ENCODE assay signal across 15 cellular contexts in genomic region chr22:38327396-38327795, GRCh38. TPM values are rescaled to one million over a fixed set of nuclear protein-coding genes. Genes with fewer than 3 reads are reported as not detected.
DNase-seq lines count a peak whose midpoint lies in the region; ATAC-seq and TF ChIP-seq lines count a peak whose summit lies in the region.
"Had no signal": no experiment of that assay in that cellular context is flagged by ENCODE, and none has a peak within 500 bp of the region (broad histone marks: within the 10 kb centered on the region; RNA-seq: fewer than 3 reads in every experiment).

No MANE protein-coding gene starts in this region.

- peak overlapping the region; percentile 33; the same call in 1 of the 2 replicates for H3K14ac ChIP-seq in IMR-90 (replicated peaks; ENCODE audit: low read depth, low read length)
- H3K14ac ChIP-seq in mesenchymal stem cell (ENCODE audit: low read length in 2 of 2) = peak overlapping the region in 1 of 2 experiments; percentile 2

- peak overlapping the region; percentile 88 for H2AK9ac ChIP-seq in IMR-90 (replicated peaks; ENCODE audit: low read depth, low read length, poor library complexity)

- peak overlapping the region; percentile 44 for H3K4me3 ChIP-seq in AG04449 (ENCODE audit: low read depth, low read length)
- no peak overlapping the region for H3K4me3 ChIP-seq in IMR-90 (ENCODE audit: insufficient read depth, low read depth, low read length)
- peak overlapping the region; percentile 13 to 48 (median 47) for H3K4me3 ChIP-seq in mammary epithelial cell (replicated peaks in 1 of 3; ENCODE audit: insufficient read depth in 1 of 3, low read depth in 2 of 3, low read length in 3 of 3)
- H3K4me3 ChIP-seq in mesenchymal stem cell (ENCODE audit: insufficient read depth in 1 of 2, low read depth in 1 of 2, low read length in 2 of 2) = no peak overlapping the region
- H3K4me3 ChIP-seq: left ventricle myocardium inferior, suprapubic skin had no signal

- TF ChIP-seq POLR2A in IMR-90 (IDR thresholded peaks at IDR 0.05; ENCODE audit: low read depth, low read length) = no peak

- H2BK5ac ChIP-seq in IMR-90 (ENCODE audit: low read depth, low read length, poor library complexity, severe bottlenecking) (peak overlapping the region; percentile 55), mesenchymal stem cell (ENCODE audit: low read depth, low read length, poor library complexity, severe bottlenecking) (no peak overlapping the region)

- H2BK12ac ChIP-seq in mesenchymal stem cell (ENCODE audit: low read length in 2 of 2) = peak overlapping the region; percentile 2 to 15

- 54% methylated on average over 3 of the region's 7 CpGs; no CpG with 5 or more reads in 1 of the 2 experiments for WGBS in IMR-90 (ENCODE audit: extremely low coverage in 2 of 2, insufficient read length in 1 of 2), 2 experiments
- 4% methylated on average over 5 of the region's 7 CpGs for WGBS in mammary epithelial cell (ENCODE audit: low coverage, missing lambda C conversion rate)
- WGBS in mesenchymal stem cell = 75% methylated on average over 6 of the region's 7 CpGs

- H3K4me1 ChIP-seq in IMR-90 (ENCODE audit: control insufficient read depth, insufficient read depth, low read length) (peaks cover 9% of the 10 kb centered on the region), mammary epithelial cell (ENCODE audit: insufficient read depth, low read length) (peaks cover 20% of the 10 kb centered on the region), mesenchymal stem cell (ENCODE audit: control insufficient read depth, insufficient read depth, low read depth, low read length) (peaks cover 12% of the 10 kb centered on the region)
- H3K4me1 ChIP-seq: left ventricle myocardium inferior, suprapubic skin had no signal

- peaks cover 14% of the 10 kb centered on the region; the same call in 1 of the 2 replicates for H3K9me1 ChIP-seq in IMR-90 (ENCODE audit: insufficient read depth, low read length)

- no peaks in the 10 kb centered on the region for H4K20me1 ChIP-seq in IMR-90 (ENCODE audit: insufficient read depth, low read length)
- H4K20me1 ChIP-seq in mammary epithelial cell (ENCODE audit: insufficient read depth, low read length) = no peaks in the 10 kb centered on the region

- H2AK5ac ChIP-seq in IMR-90 (ENCODE audit: low read depth, low read length) (peak overlapping the region; percentile 75; the same call in 1 of the 2 replicates), mesenchymal stem cell (ENCODE audit: low read length, severe bottlenecking) (no peak overlapping the region)

- POLR2A ChIA-PET in AG04449 (lab: Yijun Ruan, JAX) = interaction anchor here (0.8 to 3.1 kb wide), 3 partner anchors 9 to 15 kb away, joined by 4 to 7 read pairs (median 4); no protein-coding TSS in a partner anchor
- POLR2A ChIA-PET in IMR-90 (lab: Charles Lee; ENCODE audit: unreplicated experiment) = no interaction called here

- H3K36me3 Mint-ChIP-seq in activated T-helper 1 cell treated with anti-CD3 and anti-CD28 coated beads, Interleukin-12 subunit alpha, Interleukin-12 subunit beta, Interleukin-2, Interleukin-4 antibody, amounts not matched to agents 30 ng/mL and 10 ng/mL and 1 ng/mL, durations not matched to agents 14 hours and 24 hours and 36 hours (ENCODE audit: low read depth) = no peaks in the 10 kb centered on the region

- peak overlapping the region; percentile 76; the same call in 1 of the 2 replicates for H4K5ac ChIP-seq in IMR-90 (ENCODE audit: low read depth, low read length)

- H3K23ac ChIP-seq in IMR-90 (ENCODE audit: low read depth, low read length) (0 out of 2 replicates have a peak overlapping the region, but pooled peaks have one; percentile 17), mesenchymal stem cell (ENCODE audit: low read length in 2 of 2) (no peak overlapping the region)

- no peaks in the 10 kb centered on the region for H3K4me1 Mint-ChIP-seq in activated T-helper 1 cell treated with anti-CD3 and anti-CD28 coated beads, Interleukin-12 subunit alpha, Interleukin-12 subunit beta, Interleukin-2, Interleukin-4 antibody, amounts not matched to agents 30 ng/mL and 10 ng/mL and 1 ng/mL, durations not matched to agents 14 hours and 24 hours and 36 hours (ENCODE audit: low read depth)

- H3K27me3 ChIP-seq in IMR-90 (ENCODE audit: control insufficient read depth, insufficient read depth, low read length) (no peaks in the 10 kb centered on the region), mammary epithelial cell (ENCODE audit: insufficient read depth, low read length) (no peaks in the 10 kb centered on the region), mesenchymal stem cell (ENCODE audit: control insufficient read depth in 1 of 2, insufficient read depth in 1 of 2, low read length in 2 of 2) (no peaks in the 10 kb centered on the region)
- H3K27me3 ChIP-seq: suprapubic skin had no signal

- H3K9me3 ChIP-seq in IMR-90 (ENCODE audit: control insufficient read depth, insufficient read depth, low read length) (no peaks in the 10 kb centered on the region), mammary epithelial cell (replicated peaks; ENCODE audit: insufficient read depth, low read length) (no peaks in the 10 kb centered on the region), mesenchymal stem cell (ENCODE audit: control insufficient read depth, low read length) (no peaks in the 10 kb centered on the region)
- H3K9me3 ChIP-seq: left ventricle myocardium inferior, suprapubic skin had no signal

- intact Hi-C loops in IMR-90 (cut with micrococcal nuclease) = no loop called here
- intact Hi-C loops in mammary epithelial cell (cut with micrococcal nuclease) = loop anchor here (1.0 kb wide), 1 partner anchor 9 kb away; no protein-coding TSS in a partner anchor
- intact Hi-C loops in activated T-helper 1 cell treated with anti-CD3 and anti-CD28 coated beads, Interleukin-12 subunit alpha, Interleukin-12 subunit beta, Interleukin-2, Interleukin-4 antibody, amounts not matched to agents 30 ng/mL and 10 ng/mL and 1 ng/mL, durations not matched to agents 14 hours and 24 hours and 36 hours (cut with micrococcal nuclease) = no loop called here

- BruUV-seq in IMR-90 (replicated peaks; lab: Mats Ljungman, UMichigan) (no TSS peak), mammary epithelial cell (replicated peaks; lab: Mats Ljungman, UMichigan) (TSS peak; percentile 54)

- H4K91ac ChIP-seq in IMR-90 (ENCODE audit: insufficient read depth, low read depth, low read length) (peak overlapping the region; percentile 47; the same call in 1 of the 2 replicates), mesenchymal stem cell (ENCODE audit: low read length) (peak overlapping the region; percentile 44)

- H3K56ac ChIP-seq in IMR-90 (ENCODE audit: extremely low read depth, insufficient read depth, low read length) = no peak overlapping the region

- H4K8ac ChIP-seq in IMR-90 (ENCODE audit: low read depth in 2 of 2, low read length in 2 of 2) (peak overlapping the region in 1 of 2 experiments; percentile 86; a peak in 2 of 4 replicates), mesenchymal stem cell (ENCODE audit: low read length) (peak overlapping the region; percentile 72)

- in situ Hi-C loops in IMR-90 (cut with MboI; ENCODE audit: low sequenced_read_pairs) = no loop called here
- in situ Hi-C loops in mammary epithelial cell (cut with MboI; ENCODE audit: low sequenced_read_pairs in 2 of 2) = no loop called here

- peaks cover 2% of the 10 kb centered on the region for H3K27me3 Mint-ChIP-seq in activated T-helper 1 cell treated with anti-CD3 and anti-CD28 coated beads, Interleukin-12 subunit alpha, Interleukin-12 subunit beta, Interleukin-2, Interleukin-4 antibody, amounts not matched to agents 30 ng/mL and 10 ng/mL and 1 ng/mL, durations not matched to agents 14 hours and 24 hours and 36 hours (ENCODE audit: insufficient read depth)

- dilution Hi-C loops in IMR-90 (cut with HindIII; ENCODE audit: low sequenced_read_pairs, unreplicated experiment) = no loop called here
- dilution Hi-C loops in mammary epithelial cell (cut with HindIII; ENCODE audit: low sequenced_read_pairs) = no loop called here

- no peaks in the 10 kb centered on the region for H3K9me3 Mint-ChIP-seq in activated T-helper 1 cell treated with anti-CD3 and anti-CD28 coated beads, Interleukin-12 subunit alpha, Interleukin-12 subunit beta, Interleukin-2, Interleukin-4 antibody, amounts not matched to agents 30 ng/mL and 10 ng/mL and 1 ng/mL, durations not matched to agents 14 hours and 24 hours and 36 hours

- CTCF ChIA-PET in AG04449 (lab: Yijun Ruan, JAX) (interaction anchor here (1.2 kb wide), 1 partner anchor 104 kb away, joined by 3 read pairs; no protein-coding TSS in a partner anchor), IMR-90 (lab: Yijun Ruan, JAX) (interaction anchor here (0.6 kb wide), 1 partner anchor 109 kb away, joined by 3 read pairs; no protein-coding TSS in a partner anchor), mammary epithelial cell (lab: Charles Lee; ENCODE audit: low non-redundant PET) (interaction anchor here (0.6 kb wide), 1 partner anchor 29 kb away, joined by 5 read pairs; no protein-coding TSS in a partner anchor)

- H2AFZ ChIP-seq in IMR-90 (replicated peaks; ENCODE audit: low read length, poor library complexity) (peak overlapping the region; percentile 63), mammary epithelial cell (ENCODE audit: low read depth, low read length) (peak overlapping the region; percentile 86), mesenchymal stem cell (ENCODE audit: low read depth, low read length) (peak overlapping the region; percentile 58)

- H3K4me3 Mint-ChIP-seq in activated T-helper 1 cell treated with anti-CD3 and anti-CD28 coated beads, Interleukin-12 subunit alpha, Interleukin-12 subunit beta, Interleukin-2, Interleukin-4 antibody, amounts not matched to agents 30 ng/mL and 10 ng/mL and 1 ng/mL, durations not matched to agents 14 hours and 24 hours and 36 hours = no peak overlapping the region

- H3K79me1 ChIP-seq in IMR-90 (ENCODE audit: low read depth in 1 of 2, low read length in 2 of 2) (0 out of 4 replicates have a peak, but pooled peaks cover 0 to 5% of the 10 kb centered on the region in 2 experiments), mesenchymal stem cell (replicated peaks; ENCODE audit: low read length, poor library complexity, severe bottlenecking) (no peaks in the 10 kb centered on the region)

- ATAC-seq in IMR-90 (ENCODE audit: low read depth) = peak; percentile 48

- no peaks in the 10 kb centered on the region for H3K79me2 ChIP-seq in mammary epithelial cell (ENCODE audit: insufficient read depth, low read length)

- H3K9ac ChIP-seq in IMR-90 (ENCODE audit: low read depth, low read length) = no peak overlapping the region
- H3K9ac ChIP-seq in mammary epithelial cell (ENCODE audit: insufficient read depth, low read length) = peak overlapping the region; percentile 76
- H3K9ac ChIP-seq in mesenchymal stem cell (ENCODE audit: low read length) = no peak overlapping the region

- H2BK15ac ChIP-seq in IMR-90 (ENCODE audit: low read depth, low read length) (peak overlapping the region; percentile 1; the same call in 1 of the 3 replicates), mesenchymal stem cell (ENCODE audit: low read depth, poor library complexity, severe bottlenecking) (no peak overlapping the region)

- TF ChIP-seq RAD21 in IMR-90 (IDR thresholded peaks at IDR 0.05; ENCODE audit: low read length) = no peak

- TF ChIP-seq CTCF in AG04449 (IDR thresholded peaks at IDR 0.05; ENCODE audit: insufficient read depth, low read length, missing control alignments) (no peak), IMR-90 (conservative IDR thresholded peaks at IDR 0.05; ENCODE audit: low read depth, low read length) (no peak), mammary epithelial cell (conservative IDR thresholded peaks at IDR 0.05 in 1 of 2, IDR thresholded peaks at IDR 0.05 in 1 of 2; ENCODE audit: extremely low read depth in 1 of 2, insufficient read depth in 1 of 2, low read depth in 1 of 2, low read length in 2 of 2) (no peak)

- peak overlapping the region; percentile 27 for H2BK20ac ChIP-seq in IMR-90 (ENCODE audit: low read depth, low read length)

- peak overlapping the region; percentile 39; the same call in 1 of the 2 replicates for H3K27ac ChIP-seq in IMR-90 (ENCODE audit: insufficient read depth, low read length)
- peak overlapping the region; percentile 89 for H3K27ac ChIP-seq in mammary epithelial cell (ENCODE audit: insufficient read depth, low read depth, low read length)
- H3K27ac ChIP-seq in mesenchymal stem cell (ENCODE audit: low read length, poor library complexity, severe bottlenecking) = no peak overlapping the region
- H3K27ac ChIP-seq: left ventricle myocardium inferior, suprapubic skin had no signal

- DNase-seq in AG04449 (ENCODE audit: low read depth, low spot score) (no peak), IMR-90 (no peak), mammary epithelial cell (no peak), mesenchymal stem cell (no peak), SHP77 (lab: John Stamatoyannopoulos, UW) (no peak), SKM-1 (lab: John Stamatoyannopoulos, UW; ENCODE audit: unreplicated experiment) (no peak), D341Med (ENCODE audit: low spot score) (no peak)
- no peak for DNase-seq in activated T-helper 1 cell treated with anti-CD3 and anti-CD28 coated beads, Interleukin-12 subunit alpha, Interleukin-12 subunit beta, Interleukin-2, Interleukin-4 antibody, amounts not matched to agents 30 ng/mL and 10 ng/mL and 1 ng/mL, durations not matched to agents 14 hours and 24 hours and 36 hours (ENCODE audit: low spot score)
- DNase-seq: activated CD4-positive, alpha-beta T cell treated with anti-CD3 and anti-CD28 coated beads for 48 hours; left ventricle myocardium inferior; NCI-H187 treated with DMSO at 0.1 percent for 48 hours; NCI-H526 treated with DMSO at 0.1 percent for 48 hours; RPMI8226; T-helper 9 cell had no signal

- H3K4ac ChIP-seq in IMR-90 (ENCODE audit: low read depth, low read length) (peak overlapping the region; percentile 38), mesenchymal stem cell (ENCODE audit: low read depth in 1 of 2, low read length in 2 of 2) (peak overlapping the region in 1 of 2 experiments; percentile 42)

- H3K36me3 ChIP-seq in IMR-90 (ENCODE audit: control insufficient read depth, insufficient read depth, low read length) = no peaks in the 10 kb centered on the region
- H3K36me3 ChIP-seq in mammary epithelial cell (ENCODE audit: insufficient read depth, low read length) = no peaks in the 10 kb centered on the region
- no peaks in the 10 kb centered on the region for H3K36me3 ChIP-seq in mesenchymal stem cell (ENCODE audit: control insufficient read depth in 1 of 2, insufficient read depth in 2 of 2, low read depth in 1 of 2, low read length in 2 of 2)
- H3K36me3 ChIP-seq: left ventricle myocardium inferior, suprapubic skin had no signal

- no peak overlapping the region; the same call in 1 of the 2 replicates for H3K18ac ChIP-seq in IMR-90 (ENCODE audit: low read depth, low read length)
- H3K18ac ChIP-seq in mesenchymal stem cell (ENCODE audit: low read depth in 1 of 2, low read length in 2 of 2) = peak overlapping the region; percentile 3 to 54

- peak overlapping the region; percentile 58 for H2BK120ac ChIP-seq in IMR-90 (ENCODE audit: low read depth, low read length)
- H2BK120ac ChIP-seq in mesenchymal stem cell (ENCODE audit: low read depth, low read length) = no peak overlapping the region

- H3K4me2 ChIP-seq in IMR-90 (ENCODE audit: low read depth, low read length) (peak overlapping the region; percentile 16; the same call in 1 of the 2 replicates), mammary epithelial cell (ENCODE audit: insufficient read depth, low read depth, low read length) (peak overlapping the region; percentile 84), mesenchymal stem cell (ENCODE audit: low read length, poor library complexity, severe bottlenecking) (peak overlapping the region; percentile 14)

- H3K27ac Mint-ChIP-seq in activated T-helper 1 cell treated with anti-CD3 and anti-CD28 coated beads, Interleukin-12 subunit alpha, Interleukin-12 subunit beta, Interleukin-2, Interleukin-4 antibody, amounts not matched to agents 30 ng/mL and 10 ng/mL and 1 ng/mL, durations not matched to agents 14 hours and 24 hours and 36 hours = no peak overlapping the region

RNA-seq across cellular contexts. Expression of gene CSNK1E, which starts 10.2 kb away (rescaled TPM):
- total RNA-seq in IMR-90 (2012; rRNA removed) (114 and 116 TPM in 2 replicates), mammary epithelial cell (100 to 1,000 TPM; 156 to 370 TPM)
- polyA plus RNA-seq in IMR-90 (2012; rRNA removed) (270 and 276 TPM in 2 replicates), mammary epithelial cell (255 TPM)
- polyA plus RNA-seq in IMR-90 (2012; cell fraction: cytosol; rRNA removed) = 125 and 248 TPM in 2 replicates
- polyA plus RNA-seq in IMR-90 (2012; cell fraction: nucleus; rRNA removed; ENCODE audit: low replicate concordance) = 504 and 679 TPM in 2 replicates
- polyA minus RNA-seq in mammary epithelial cell = 212 TPM
- 175 TPM for polyA plus RNA-seq in mesenchymal stem cell (2013, experiment 1 of 2)
- 170 TPM for polyA plus RNA-seq in mesenchymal stem cell (2013, experiment 2 of 2)
- 151 and 154 TPM in 2 replicates for total RNA-seq in activated T-helper 1 cell treated with anti-CD3 and anti-CD28 coated beads, Interleukin-12 subunit alpha, Interleukin-12 subunit beta, Interleukin-2, Interleukin-4 antibody, amounts not matched to agents 30 ng/mL and 10 ng/mL and 1 ng/mL, durations not matched to agents 14 hours and 24 hours and 36 hours

RNA-seq across cellular contexts. Expression of gene TMEM184B, which starts 54.6 kb away (rescaled TPM):
- total RNA-seq in IMR-90 (2012; rRNA removed) = 9.1 and 9.2 TPM in 2 replicates
- 81.1 and 87.5 TPM in 2 replicates for polyA plus RNA-seq in IMR-90 (2012; rRNA removed)
- polyA plus RNA-seq in IMR-90 (2012; cell fraction: cytosol; rRNA removed) = 40.0 and 98.4 TPM in 2 replicates
- 132 and 272 TPM in 2 replicates for polyA plus RNA-seq in IMR-90 (2012; cell fraction: nucleus; rRNA removed; ENCODE audit: low replicate concordance)
- 10 to 100 TPM; 26.2 to 68.5 TPM for total RNA-seq in mammary epithelial cell
- polyA plus RNA-seq in mammary epithelial cell = 41.1 TPM
- 58.2 TPM for polyA minus RNA-seq in mammary epithelial cell
- 71.3 TPM for polyA plus RNA-seq in mesenchymal stem cell (2013, experiment 1 of 2)
- 71.6 TPM for polyA plus RNA-seq in mesenchymal stem cell (2013, experiment 2 of 2)
- total RNA-seq in activated T-helper 1 cell treated with anti-CD3 and anti-CD28 coated beads, Interleukin-12 subunit alpha, Interleukin-12 subunit beta, Interleukin-2, Interleukin-4 antibody, amounts not matched to agents 30 ng/mL and 10 ng/mL and 1 ng/mL, durations not matched to agents 14 hours and 24 hours and 36 hours = 36.6 and 39.1 TPM in 2 replicates

Comparison
In these comparisons a context has a peak if more than half of its experiments do, and no peak if none do; other contexts are left out.
1. H3K4me3 ChIP-seq: peak in AG04449 (single experiment) and mammary epithelial cell (3 of 3); none in IMR-90 (single experiment) and mesenchymal stem cell (0 of 2).
2. H3K4me2 ChIP-seq: peak in every context shown above with its lines; median percentile 84 in mammary epithelial cell; 16 in IMR-90; 14 in mesenchymal stem cell.
3. Peak in every context shown above with its lines, with median percentiles within 50 percentile points of each other: H2AFZ ChIP-seq.